ENCODE assay signal across 1 cellular context in genomic region chr16:4616047-4616811, GRCh38.
TF ChIP-seq lines count a peak whose summit lies in the region.

No MANE protein-coding gene starts in this region.

TF ChIP-seq in IMR-90, 13 proteins besides CTCF, POLR2A, EP300 and RAD21 (continued from another document):
- TF ChIP-seq USF2 (IDR thresholded peaks at IDR 0.05; ENCODE audit: low read depth, low read length) (no peak), MAFK (IDR thresholded peaks at IDR 0.05; ENCODE audit: low read depth, low read length) (no peak), CHD1 (IDR thresholded peaks at IDR 0.05; ENCODE audit: low read depth, low read length) (no peak), MAZ (IDR thresholded peaks at IDR 0.05; ENCODE audit: borderline replicate concordance, low read depth, low read length) (peak; percentile 67; the same call in 1 of the 2 replicates), SMC3 (IDR thresholded peaks at IDR 0.05; ENCODE audit: low read depth, low read length) (0 out of 2 replicates have a peak, but pooled peaks have one; percentile 6)
